1 cellular context compared by ENCODE assay signal in genomic region chr12:101280006-101280505, GRCh38.
TF ChIP-seq lines count a peak whose summit lies in the region.

Gene UTP20, plus strand, starts transcription at chr12:101280105. Its CDS starts 178 bp downstream, at chr12:101280283.

TF ChIP-seq in HepG2, 621 proteins besides CTCF, POLR2A, EP300 and RAD21 (continued from another document and continues in another):
- TF ChIP-seq KDM5B (CRISPR knock-in tag; IDR thresholded peaks at IDR 0.05; ENCODE audit: borderline replicate concordance) (no peak), ZFP36 (IDR thresholded peaks at IDR 0.05; ENCODE audit: borderline replicate concordance, low read depth, low read length, partially characterized antibody) (no peak), ZNF737 (CRISPR knock-in tag; IDR thresholded peaks at IDR 0.05; ENCODE audit: borderline replicate concordance) (no peak), IRF1 (CRISPR knock-in tag; IDR thresholded peaks at IDR 0.05; ENCODE audit: low read depth) (no peak), ZMAT3 (CRISPR knock-in tag; conservative IDR thresholded peaks at IDR 0.05) (no peak), FOXM1 (CRISPR knock-in tag; IDR thresholded peaks at IDR 0.05) (no peak), HNRNPK (IDR thresholded peaks at IDR 0.05; ENCODE audit: low read depth, low read length, poor library complexity, severe bottlenecking) (no peak), KAT2B (IDR thresholded peaks at IDR 0.05; ENCODE audit: borderline replicate concordance, low read depth, low read length) (no peak), GABPB1 (CRISPR knock-in tag; IDR thresholded peaks at IDR 0.05) (peak; percentile 92), PRMT3 (CRISPR knock-in tag; IDR thresholded peaks at IDR 0.05; ENCODE audit: borderline replicate concordance, low read depth) (no peak), PREB (CRISPR knock-in tag; IDR thresholded peaks at IDR 0.05) (no peak), ZFP1 (CRISPR knock-in tag; IDR thresholded peaks at IDR 0.05) (no peak), BCLAF1 (IDR thresholded peaks at IDR 0.05) (no peak), BRF2 (CRISPR knock-in tag; IDR thresholded peaks at IDR 0.05) (no peak), ZNF496 (CRISPR knock-in tag; IDR thresholded peaks at IDR 0.05; ENCODE audit: insufficient replicate concordance) (no peak), ZBTB4 (CRISPR knock-in tag; IDR thresholded peaks at IDR 0.05; ENCODE audit: borderline replicate concordance) (no peak), ATM (IDR thresholded peaks at IDR 0.05; ENCODE audit: borderline replicate concordance) (no peak), PRDM15 (CRISPR knock-in tag; IDR thresholded peaks at IDR 0.05) (no peak), ELF3 (CRISPR knock-in tag; IDR thresholded peaks at IDR 0.05) (0 out of 2 replicates have a peak, but pooled peaks have one; percentile 9), TCF7 (IDR thresholded peaks at IDR 0.05; ENCODE audit: low read depth) (no peak), EED (CRISPR knock-in tag; IDR thresholded peaks at IDR 0.05) (no peak), ZNF260 (CRISPR knock-in tag; IDR thresholded peaks at IDR 0.05; ENCODE audit: borderline replicate concordance, low read depth) (no peak), ZNF10 (CRISPR knock-in tag; IDR thresholded peaks at IDR 0.05; ENCODE audit: borderline replicate concordance, low read depth) (no peak), TIGD3 (CRISPR knock-in tag; IDR thresholded peaks at IDR 0.05; ENCODE audit: borderline replicate concordance) (no peak), ZSCAN29 (CRISPR knock-in tag; conservative IDR thresholded peaks at IDR 0.05) (no peak), PCBP1 (IDR thresholded peaks at IDR 0.05; ENCODE audit: borderline replicate concordance, low read depth, low read length) (no peak), DBP (CRISPR knock-in tag; IDR thresholded peaks at IDR 0.05; ENCODE audit: not compliant biosample characterization) (no peak), SP140L (CRISPR knock-in tag; IDR thresholded peaks at IDR 0.05; ENCODE audit: borderline replicate concordance) (no peak), ZNF557 (CRISPR knock-in tag; IDR thresholded peaks at IDR 0.05) (no peak), ZNF567 (CRISPR knock-in tag; IDR thresholded peaks at IDR 0.05; ENCODE audit: borderline replicate concordance) (no peak), ZFP37 (CRISPR knock-in tag; IDR thresholded peaks at IDR 0.05; ENCODE audit: borderline replicate concordance) (0 out of 2 replicates have a peak, but pooled peaks have one; percentile 43), ARID4A (CRISPR knock-in tag; IDR thresholded peaks at IDR 0.05; ENCODE audit: borderline replicate concordance) (peak; percentile 100), WIZ (CRISPR knock-in tag; IDR thresholded peaks at IDR 0.05) (no peak), CREB3 (CRISPR knock-in tag; IDR thresholded peaks at IDR 0.05) (no peak), ATF3 (CRISPR knock-in tag; IDR thresholded peaks at IDR 0.05) (no peak), SRY (CRISPR knock-in tag; IDR thresholded peaks at IDR 0.05) (peak; percentile 39; the same call in 1 of the 2 replicates), CCDC6 (CRISPR knock-in tag; IDR thresholded peaks at IDR 0.05) (no peak), ZBTB21 (CRISPR knock-in tag; IDR thresholded peaks at IDR 0.05) (no peak), MIER3 (CRISPR knock-in tag; IDR thresholded peaks at IDR 0.05; ENCODE audit: borderline replicate concordance) (no peak)
